24 cellular contexts compared by ENCODE assay signal in the genomic region with DNA sequence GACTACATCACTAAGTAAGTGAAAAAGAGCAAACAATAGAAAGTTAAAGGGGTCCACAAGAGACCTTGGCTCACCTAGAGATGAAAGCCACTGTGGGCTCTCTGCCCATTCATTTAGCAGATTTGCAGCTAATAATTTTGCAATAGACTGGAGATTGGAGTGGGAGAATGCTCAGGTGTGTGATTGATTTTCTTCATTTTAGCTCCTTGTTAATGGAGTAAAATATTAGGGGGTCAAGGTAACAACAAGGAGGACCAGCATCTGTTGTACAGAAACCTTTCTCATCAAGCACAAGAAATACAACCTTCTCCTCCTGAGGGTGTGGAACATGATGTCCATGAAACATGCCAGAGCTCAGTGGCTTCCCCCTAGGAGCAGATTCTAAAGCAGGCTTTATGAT.
DNase-seq lines count a peak whose midpoint lies in the region; ATAC-seq, FAIRE-seq and TF ChIP-seq lines count a peak whose summit lies in the region.
"Had no signal": no experiment of that assay in that cellular context is flagged by ENCODE, and none has a peak within 500 bp of the region (broad histone marks: within the 10 kb centered on the region; RNA-seq: fewer than 3 reads in every experiment).

No MANE protein-coding gene starts in this region.

- intact Hi-C loops in pancreas (cut with DNase I) = no loop called here

- H3K9me3 Mint-ChIP-seq in mesothelial cell of epicardium = peaks cover 8% of the 10 kb centered on the region
- H3K9me3 Mint-ChIP-seq: CD4-positive, alpha-beta T cell; CD8-positive, alpha-beta T cell had no signal

- H3K4me1 Mint-ChIP-seq in mesothelial cell of epicardium = no peaks in the 10 kb centered on the region
- H3K4me1 Mint-ChIP-seq: B cell had no signal

- TF ChIP-seq CTCF in pancreas (IDR thresholded peaks at IDR 0.05) = no peak
- no peak for TF ChIP-seq CTCF in mesothelial cell of epicardium (IDR thresholded peaks at IDR 0.05; ENCODE audit: unreplicated experiment)

- peak overlapping the region; percentile 41 to 75 (median 60) for H3K27ac ChIP-seq in pancreas
- H3K27ac ChIP-seq: 22Rv1; A549; BLaER1 treated with 17β-estradiol and CSF1 and Interleukin-3, amounts not matched to agents 10 nM and 100 nM; C4-2B had no signal

- H3K36me3 ChIP-seq in pancreas = no peaks in the 10 kb centered on the region
- H3K36me3 ChIP-seq: BLaER1 treated with 17β-estradiol and CSF1 and Interleukin-3, amounts not matched to agents 10 nM and 100 nM had no signal

- no peaks in the 10 kb centered on the region for H3K9me3 ChIP-seq in pancreas
- H3K9me3 ChIP-seq: Caco-2 had no signal

- no peak overlapping the region for H3K4me3 Mint-ChIP-seq in mesothelial cell of epicardium
- H3K4me3 Mint-ChIP-seq: B cell; CD4-positive, alpha-beta T cell; CD8-positive, alpha-beta T cell had no signal

- peak; percentile 1 for DNase-seq in activated effector memory CD4-positive, alpha-beta T cell treated with anti-CD3 and anti-CD28 coated beads, Interleukin-2, amount 50 U/mL, for 16 hours
- DNase-seq in activated effector memory CD4-positive, alpha-beta T cell treated with Interleukin-2 at 50 U/mL for 16 hours = no peak
- DNase-seq in pancreas (peak in 3 of 6 donors; percentile 18 to 63 (median 55)), mesothelial cell of epicardium (ENCODE audit: low spot score in 2 of 2, unreplicated experiment in 2 of 2) (no peak), NCI-H2196 treated with DMSO at 0.1 percent for 48 hours (lab: John Stamatoyannopoulos, UW; ENCODE audit: unreplicated experiment) (no peak)
- DNase-seq: AML-193; Caco-2; Calu3; CD4-positive, alpha-beta T cell; CD8-positive, alpha-beta T cell; DMS53; DMS79; DND-41; EL; GDM1 had no signal

- FAIRE-seq in pancreas (lab: Jason Lieb, UNC) = no peak
- FAIRE-seq: A549, D721Med, GM12878, GM12892, GM18507 had no signal

- H3K4me1 ChIP-seq in pancreas = peaks cover 7 to 19% (median 19%) of the 10 kb centered on the region in 3 donors
- H3K4me1 ChIP-seq: BLaER1 treated with 17β-estradiol and CSF1 and Interleukin-3, amounts not matched to agents 10 nM and 100 nM; Caco-2 had no signal

- ATAC-seq in pancreas = peak; percentile 31 to 53 (median 37)
- ATAC-seq: A549; CD8-positive, alpha-beta T cell; GM12878 had no signal

- H3K27me3 ChIP-seq in pancreas = no peaks in the 10 kb centered on the region
- H3K27me3 ChIP-seq: BLaER1 treated with 17β-estradiol and CSF1 and Interleukin-3, amounts not matched to agents 10 nM and 100 nM had no signal

- no peaks in the 10 kb centered on the region for H3K27me3 Mint-ChIP-seq in mesothelial cell of epicardium (ENCODE audit: low read depth)

- H3K4me3 ChIP-seq in pancreas = no peak overlapping the region
- H3K4me3 ChIP-seq: A549; BLaER1 treated with 17β-estradiol and CSF1 and Interleukin-3, amounts not matched to agents 10 nM and 100 nM; GM12878 had no signal

- no peak overlapping the region for H3K27ac Mint-ChIP-seq in mesothelial cell of epicardium
- H3K27ac Mint-ChIP-seq: B cell; CD4-positive, alpha-beta T cell; CD8-positive, alpha-beta T cell had no signal

- no peaks in the 10 kb centered on the region for H3K36me3 Mint-ChIP-seq in mesothelial cell of epicardium
- H3K36me3 Mint-ChIP-seq: CD8-positive, alpha-beta T cell had no signal
